12 cellular contexts compared by ENCODE assay signal in the genomic region with DNA sequence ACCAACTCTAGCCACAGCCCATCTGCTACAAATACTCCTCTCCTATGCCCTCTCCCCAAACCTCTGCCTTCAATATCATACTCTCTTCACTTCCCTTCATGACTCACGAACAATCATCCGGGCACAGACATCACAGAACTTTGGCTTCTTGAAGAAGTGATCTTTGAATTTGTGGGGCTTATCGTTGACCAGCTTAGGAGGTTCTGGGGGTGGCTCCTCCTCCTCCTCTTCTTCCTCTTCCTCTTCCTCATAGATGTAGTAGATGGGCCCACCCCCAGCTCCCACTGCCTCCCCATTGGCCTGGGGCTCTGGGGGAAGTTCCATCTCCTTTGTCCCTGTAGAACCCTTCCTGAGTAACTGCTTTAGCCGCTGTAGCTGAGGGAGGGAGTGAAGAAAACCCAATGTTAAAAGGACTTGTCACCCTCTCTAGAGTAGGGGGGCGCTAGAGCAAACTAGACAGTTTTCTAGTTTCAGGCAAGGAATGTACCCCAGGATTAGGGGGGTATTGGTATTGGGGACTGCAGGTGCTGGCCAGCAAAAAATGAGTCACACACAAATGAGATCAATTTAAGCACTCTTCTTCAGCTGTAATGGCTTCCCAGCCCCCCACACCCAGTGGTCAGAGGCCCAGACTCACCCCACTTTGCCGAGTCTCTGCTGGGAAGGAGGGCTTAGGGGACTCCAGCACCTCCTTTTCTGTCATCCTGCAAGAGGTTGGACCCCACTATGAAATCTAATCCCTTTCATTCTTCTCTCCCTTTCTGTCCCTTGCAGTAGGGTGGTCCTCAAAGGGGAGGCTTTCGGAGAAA. TPM values are rescaled to one million over a fixed set of nuclear protein-coding genes. Genes with fewer than 3 reads are reported as not detected.
DNase-seq lines count a peak whose midpoint lies in the region; TF ChIP-seq lines count a peak whose summit lies in the region.
"Had no signal": no experiment of that assay in that cellular context is flagged by ENCODE, and none has a peak within 500 bp of the region (broad histone marks: within the 10 kb centered on the region; RNA-seq: fewer than 3 reads in every experiment).

No MANE protein-coding gene starts in this region.

- no peak for TF ChIP-seq EP300 in esophagus muscularis mucosa (IDR thresholded peaks at IDR 0.05)

- H3K27ac Mint-ChIP-seq in T-helper 1 cell treated with Interleukin-12 subunit alpha and Interleukin-12 subunit beta and Interleukin-4 antibody, amounts not matched to agents 30 μg/mL and 1 μg/mL, for 36 hours: no peak overlapping the region
- no peak overlapping the region for H3K27ac Mint-ChIP-seq in activated naive CD8-positive, alpha-beta T cell treated with anti-CD3 and anti-CD28 coated beads for 36 hours

- peaks cover 8% of the 10 kb centered on the region for H3K36me3 Mint-ChIP-seq in T-helper 1 cell treated with Interleukin-12 subunit alpha and Interleukin-12 subunit beta and Interleukin-4 antibody, amounts not matched to agents 30 μg/mL and 1 μg/mL, for 36 hours (ENCODE audit: low read depth)
- H3K36me3 Mint-ChIP-seq in activated naive CD8-positive, alpha-beta T cell treated with anti-CD3 and anti-CD28 coated beads for 36 hours: peaks cover 3% of the 10 kb centered on the region

- peak overlapping the region; percentile 7 for H3K4me3 ChIP-seq in skeletal muscle cell (ENCODE audit: low read depth, low read length)
- no peak overlapping the region for H3K4me3 ChIP-seq in esophagus muscularis mucosa

- TF ChIP-seq POLR2A in esophagus muscularis mucosa (IDR thresholded peaks at IDR 0.05; ENCODE audit: low read depth): no peak

- H3K36me3 ChIP-seq in esophagus muscularis mucosa: peaks cover 0 to 3% (median 2%) of the 10 kb centered on the region in 4 donors
- H3K36me3 ChIP-seq: upper lobe of left lung had no signal

- 85% methylated on average over 7 of the region's 7 CpGs for WGBS in esophagus muscularis mucosa

- no peak overlapping the region for H3K27ac ChIP-seq in esophagus muscularis mucosa (replicated peaks in 1 of 4)
- H3K27ac ChIP-seq: 22Rv1, upper lobe of left lung had no signal

- no peaks in the 10 kb centered on the region for H3K9me3 ChIP-seq in esophagus muscularis mucosa
- H3K9me3 ChIP-seq: upper lobe of left lung had no signal

- peaks cover 10% of the 10 kb centered on the region for H3K4me1 Mint-ChIP-seq in T-helper 1 cell treated with Interleukin-12 subunit alpha and Interleukin-12 subunit beta and Interleukin-4 antibody, amounts not matched to agents 30 μg/mL and 1 μg/mL, for 36 hours (ENCODE audit: low read depth)
- H3K4me1 Mint-ChIP-seq in activated naive CD8-positive, alpha-beta T cell treated with anti-CD3 and anti-CD28 coated beads for 36 hours: peaks cover under 1% of the 10 kb centered on the region

- no peaks in the 10 kb centered on the region for H3K9me3 Mint-ChIP-seq in T-helper 1 cell treated with Interleukin-12 subunit alpha and Interleukin-12 subunit beta and Interleukin-4 antibody, amounts not matched to agents 30 μg/mL and 1 μg/mL, for 36 hours
- no peaks in the 10 kb centered on the region for H3K9me3 Mint-ChIP-seq in activated naive CD8-positive, alpha-beta T cell treated with anti-CD3 and anti-CD28 coated beads for 36 hours

- H3K4me1 ChIP-seq in esophagus muscularis mucosa: peaks cover 0 to 3% (median 0%) of the 10 kb centered on the region in 4 donors
- H3K4me1 ChIP-seq: upper lobe of left lung had no signal

- peaks cover 4% of the 10 kb centered on the region for H3K27me3 Mint-ChIP-seq in T-helper 1 cell treated with Interleukin-12 subunit alpha and Interleukin-12 subunit beta and Interleukin-4 antibody, amounts not matched to agents 30 μg/mL and 1 μg/mL, for 36 hours (ENCODE audit: low read depth)
- H3K27me3 Mint-ChIP-seq in activated naive CD8-positive, alpha-beta T cell treated with anti-CD3 and anti-CD28 coated beads for 36 hours: peaks cover 10% of the 10 kb centered on the region

- peak overlapping the region; percentile 36 for H3K4me3 Mint-ChIP-seq in T-helper 1 cell treated with Interleukin-12 subunit alpha and Interleukin-12 subunit beta and Interleukin-4 antibody, amounts not matched to agents 30 μg/mL and 1 μg/mL, for 36 hours
- peak overlapping the region; percentile 1 for H3K4me3 Mint-ChIP-seq in activated naive CD8-positive, alpha-beta T cell treated with anti-CD3 and anti-CD28 coated beads for 36 hours

- DNase-seq in T-helper 1 cell (no peak), NAMALWA (ENCODE audit: low spot score) (peak; percentile 31), skeletal muscle cell (ENCODE audit: low read depth) (no peak), NCI-H2029 treated with DMSO at 0.1 percent for 48 hours (lab: John Stamatoyannopoulos, UW) (no peak), esophagus muscularis mucosa (ENCODE audit: extremely low spot score) (no peak)
- DNase-seq in activated naive CD8-positive, alpha-beta T cell treated with anti-CD3 and anti-CD28 coated beads for 36 hours: no peak
- no peak for DNase-seq in stimulated activated CD8-positive, alpha-beta memory T cell treated with anti-CD3 and anti-CD28 coated beads, Interleukin-4, amount 100 ng/mL, for 48 hours
- DNase-seq: DMS79 treated with DMSO at 0.1 percent for 48 hours, NCI-H1105 treated with DMSO at 0.1 percent for 48 hours, upper lobe of left lung had no signal

- peaks cover 0 to 39% (median 3%) of the 10 kb centered on the region in 4 donors for H3K27me3 ChIP-seq in esophagus muscularis mucosa

- TF ChIP-seq CTCF in esophagus muscularis mucosa (IDR thresholded peaks at IDR 0.05): no peak

- intact Hi-C loops in esophagus muscularis mucosa (cut with DNase I): no loop called here

RNA-seq across cellular contexts. Expression of a gene that starts 1.8 kb away (rescaled TPM):
- 1 to 10 TPM; 2.0 to 2.6 TPM for total RNA-seq in activated naive CD8-positive, alpha-beta T cell treated with anti-CD3 and anti-CD28 coated beads for 36 hours
- total RNA-seq in esophagus muscularis mucosa: 1 to 10 TPM in 2 of 4 donors, under 1 TPM in 2; 0.42 to 1.7 (median 1.2) TPM

RNA-seq across cellular contexts. Expression of a gene that starts 19.6 kb away (rescaled TPM):
- 100 to 1,000 TPM; 517 to 532 TPM for total RNA-seq in activated naive CD8-positive, alpha-beta T cell treated with anti-CD3 and anti-CD28 coated beads for 36 hours
- total RNA-seq in esophagus muscularis mucosa: 10 to 100 TPM; 22.8 to 60.4 (median 34.6) TPM

RNA-seq across cellular contexts. Expression of a gene that starts 32.5 kb away (rescaled TPM):
- total RNA-seq in activated naive CD8-positive, alpha-beta T cell treated with anti-CD3 and anti-CD28 coated beads for 36 hours: under 1 TPM; 0.19 to 0.26 TPM
- not detected for total RNA-seq in esophagus muscularis mucosa

Comparison
In these comparisons a context has a peak if more than half of its experiments do, and no peak if none do; other contexts are left out.
1. RNA of a gene that starts 19.6 kb away (total RNA-seq): 517 to 532 TPM in activated naive CD8-positive, alpha-beta T cell treated with anti-CD3 and anti-CD28 coated beads for 36 hours; 22.8 to 60.4 TPM in esophagus muscularis mucosa; every median in the first group is over 4 times any median in the second.